In genomic region chr2:120552800-120553471, GRCh38 we compare ENCODE assay signal across 1 cellular context.
TF ChIP-seq lines count a peak whose summit lies in the region.

No MANE protein-coding gene starts in this region.

TF ChIP-seq in HepG2, 621 proteins besides CTCF, POLR2A, EP300 and RAD21 (continued from another document and continues in another):
- TF ChIP-seq PRDM10 (CRISPR knock-in tag; IDR thresholded peaks at IDR 0.05; ENCODE audit: low read depth) (peak; percentile 73), ZFP82 (CRISPR knock-in tag; IDR thresholded peaks at IDR 0.05; ENCODE audit: borderline replicate concordance) (no peak), HNF1A (IDR thresholded peaks at IDR 0.05; ENCODE audit: low read depth) (no peak), HNF1A (CRISPR knock-in tag; IDR thresholded peaks at IDR 0.05; ENCODE audit: borderline replicate concordance) (peak; percentile 63; the same call in 1 of the 2 replicates), MTA3 (CRISPR knock-in tag; IDR thresholded peaks at IDR 0.05) (no peak), ZNF260 (CRISPR knock-in tag; IDR thresholded peaks at IDR 0.05; ENCODE audit: borderline replicate concordance, low read depth) (no peak), POLR2G (IDR thresholded peaks at IDR 0.05; ENCODE audit: low read depth, low read length) (peak; percentile 63), IRX3 (CRISPR knock-in tag; IDR thresholded peaks at IDR 0.05; ENCODE audit: borderline replicate concordance, low read depth) (no peak), HNRNPK (IDR thresholded peaks at IDR 0.05; ENCODE audit: low read depth, low read length, poor library complexity, severe bottlenecking) (no peak), ZNF639 (CRISPR knock-in tag; conservative IDR thresholded peaks at IDR 0.05) (peak; percentile 79; the same call in 1 of the 2 replicates), KDM3A (CRISPR knock-in tag; IDR thresholded peaks at IDR 0.05; ENCODE audit: low read depth) (peak; percentile 97), NFE2L2 (IDR thresholded peaks at IDR 0.05; ENCODE audit: low read length) (no peak), ZNF280D (CRISPR knock-in tag; IDR thresholded peaks at IDR 0.05) (peak; percentile 75; the same call in 1 of the 2 replicates), MYC (CRISPR knock-in tag; IDR thresholded peaks at IDR 0.05; ENCODE audit: borderline replicate concordance) (peak; percentile 91; the same call in 1 of the 2 replicates), GPN1 (CRISPR knock-in tag; IDR thresholded peaks at IDR 0.05; ENCODE audit: borderline replicate concordance) (no peak), PAWR (CRISPR knock-in tag; IDR thresholded peaks at IDR 0.05; ENCODE audit: borderline replicate concordance) (peak; percentile 83; the same call in 1 of the 2 replicates), E2F2 (CRISPR knock-in tag; IDR thresholded peaks at IDR 0.05; ENCODE audit: borderline replicate concordance) (no peak), NFE2 (CRISPR knock-in tag; IDR thresholded peaks at IDR 0.05) (no peak), NR2C2 (CRISPR knock-in tag; IDR thresholded peaks at IDR 0.05; ENCODE audit: borderline replicate concordance) (0 out of 2 replicates have a peak, but pooled peaks have one; percentile 52), PPARG (CRISPR knock-in tag; conservative IDR thresholded peaks at IDR 0.05) (peak; percentile 94), ZNF652 (CRISPR knock-in tag; IDR thresholded peaks at IDR 0.05; ENCODE audit: borderline replicate concordance, low read depth) (no peak), ZFAT (CRISPR knock-in tag; conservative IDR thresholded peaks at IDR 0.05) (no peak), AKAP8 (CRISPR knock-in tag; IDR thresholded peaks at IDR 0.05) (peak; percentile 82; the same call in 1 of the 2 replicates), TEAD2 (CRISPR knock-in tag; IDR thresholded peaks at IDR 0.05) (no peak), TBP (CRISPR knock-in tag; IDR thresholded peaks at IDR 0.05) (no peak), HIVEP1 (CRISPR knock-in tag; IDR thresholded peaks at IDR 0.05) (0 out of 2 replicates have a peak, but pooled peaks have one; percentile 55), ZNF230 (CRISPR knock-in tag; IDR thresholded peaks at IDR 0.05) (peak; percentile 66; the same call in 1 of the 2 replicates), ZNF3 (CRISPR knock-in tag; IDR thresholded peaks at IDR 0.05) (0 out of 2 replicates have a peak, but pooled peaks have one; percentile 36), HMG20B (CRISPR knock-in tag; conservative IDR thresholded peaks at IDR 0.05) (0 out of 2 replicates have a peak, but pooled peaks have one; percentile 31), TAF15 (IDR thresholded peaks at IDR 0.05; ENCODE audit: low read depth, low read length, poor library complexity, severe bottlenecking) (no peak), ELF4 (CRISPR knock-in tag; IDR thresholded peaks at IDR 0.05; ENCODE audit: borderline replicate concordance) (no peak), HCFC1 (IDR thresholded peaks at IDR 0.05; ENCODE audit: low read depth, low read length) (no peak), ELF1 (CRISPR knock-in tag; IDR thresholded peaks at IDR 0.05) (peak; percentile 58; the same call in 1 of the 2 replicates), ZFP1 (CRISPR knock-in tag; IDR thresholded peaks at IDR 0.05) (no peak), MAZ (IDR thresholded peaks at IDR 0.05; ENCODE audit: borderline replicate concordance, low read depth, low read length) (peak; percentile 83; the same call in 1 of the 2 replicates), MAZ (CRISPR knock-in tag; IDR thresholded peaks at IDR 0.05; ENCODE audit: low read depth) (peak; percentile 87; the same call in 1 of the 2 replicates), ZNF629 (CRISPR knock-in tag; conservative IDR thresholded peaks at IDR 0.05) (peak; percentile 60), DNMT1 (CRISPR knock-in tag; IDR thresholded peaks at IDR 0.05) (peak; percentile 87), ZBTB21 (CRISPR knock-in tag; IDR thresholded peaks at IDR 0.05) (peak; percentile 21; the same call in 1 of the 2 replicates), ZNF598 (CRISPR knock-in tag; IDR thresholded peaks at IDR 0.05; ENCODE audit: borderline replicate concordance) (peak; percentile 96), MBD4 (IDR thresholded peaks at IDR 0.05; ENCODE audit: borderline replicate concordance, low read length) (no peak), ZNF574 (CRISPR knock-in tag; IDR thresholded peaks at IDR 0.05) (peak; percentile 92), KDM5B (CRISPR knock-in tag; IDR thresholded peaks at IDR 0.05; ENCODE audit: borderline replicate concordance) (peak; percentile 75; the same call in 1 of the 2 replicates), PCBP1 (IDR thresholded peaks at IDR 0.05; ENCODE audit: borderline replicate concordance, low read depth, low read length) (no peak), FOXJ3 (CRISPR knock-in tag; IDR thresholded peaks at IDR 0.05; ENCODE audit: borderline replicate concordance) (no peak), SMAD3 (CRISPR knock-in tag; IDR thresholded peaks at IDR 0.05) (peak; percentile 89; the same call in 1 of the 2 replicates), ZNF530 (CRISPR knock-in tag; IDR thresholded peaks at IDR 0.05; ENCODE audit: low read depth) (no peak), MXD4 (CRISPR knock-in tag; IDR thresholded peaks at IDR 0.05) (peak; percentile 76), KLF16 (CRISPR knock-in tag; IDR thresholded peaks at IDR 0.05) (peak in 1 of 2 experiments; percentile 93; a peak in 2 of 4 replicates), SMARCE1 (IDR thresholded peaks at IDR 0.05; ENCODE audit: borderline replicate concordance) (no peak)
